12 cellular contexts compared by ENCODE assay signal in genomic region chr2:218882866-218883366, GRCh38. TPM values are rescaled to one million over a fixed set of nuclear protein-coding genes. Genes with fewer than 3 reads are reported as not detected.
DNase-seq lines count a peak whose midpoint lies in the region; ATAC-seq, FAIRE-seq and TF ChIP-seq lines count a peak whose summit lies in the region.
"Had no signal": no experiment of that assay in that cellular context is flagged by ENCODE, and none has a peak within 500 bp of the region (broad histone marks: within the 10 kb centered on the region; RNA-seq: fewer than 3 reads in every experiment).

No MANE protein-coding gene starts in this region.

- no peak for TF ChIP-seq POLR2A in A549 (IDR thresholded peaks at IDR 0.05; ENCODE audit: low read length)
- no peak for TF ChIP-seq POLR2A in thyroid gland (IDR thresholded peaks at IDR 0.05)

- no peaks in the 10 kb centered on the region for H3K27me3 Mint-ChIP-seq in activated T-helper 17 cell treated with anti-CD3 and anti-CD28 coated beads, Interleukin-2, amount 50 U/mL, for 72 hours

- no peak overlapping the region for H3K4me3 ChIP-seq in A549
- no peak overlapping the region for H3K4me3 ChIP-seq in kidney (ENCODE audit: low read length in 2 of 2)
- H3K4me3 ChIP-seq in thyroid gland (replicated peaks in 1 of 3): no peak overlapping the region
- H3K4me3 ChIP-seq: SJSA1 had no signal

- no peak for TF ChIP-seq RAD21 in A549 (conservative IDR thresholded peaks at IDR 0.05 in 1 of 2, IDR thresholded peaks at IDR 0.05 in 1 of 2)

- no peak for TF ChIP-seq CTCF in A549 (IDR thresholded peaks at IDR 0.05)
- TF ChIP-seq CTCF in kidney (IDR thresholded peaks at IDR 0.05; ENCODE audit: borderline replicate concordance, extremely low read depth, insufficient read depth): no peak
- TF ChIP-seq CTCF in thyroid gland (IDR thresholded peaks at IDR 0.05): no peak

- DNase-seq in A549 (ENCODE audit: low read depth in 1 of 2, low spot score in 1 of 2) (no peak), ELR (ENCODE audit: low read depth) (peak; percentile 24), kidney (peak; percentile 58), substantia nigra (lab: John Stamatoyannopoulos, UW) (no peak), thyroid gland (no peak)
- DNase-seq: hypothalamus, NCI-H2029 treated with DMSO at 0.1 percent for 48 hours, tibial artery had no signal

- H3K4me2 ChIP-seq in A549: no peak overlapping the region

- H3K9me3 Mint-ChIP-seq in activated T-helper 17 cell treated with anti-CD3 and anti-CD28 coated beads, Interleukin-2, amount 50 U/mL, for 72 hours: no peaks in the 10 kb centered on the region

- POLR2A ChIA-PET in A549 (lab: Yijun Ruan, JAX): no interaction called here

- H3K36me3 ChIP-seq in kidney (ENCODE audit: control insufficient read depth in 1 of 2, insufficient read depth in 2 of 2, low read length in 2 of 2): no peaks in the 10 kb centered on the region
- no peaks in the 10 kb centered on the region for H3K36me3 ChIP-seq in thyroid gland
- H3K36me3 ChIP-seq: SJSA1, tibial artery had no signal

- H3K4me3 Mint-ChIP-seq in activated T-helper 17 cell treated with anti-CD3 and anti-CD28 coated beads, Interleukin-2, amount 50 U/mL, for 72 hours: peak overlapping the region; percentile 67

- no peak for FAIRE-seq in A549 (lab: Jason Lieb, UNC)
- FAIRE-seq in kidney (lab: Jason Lieb, UNC): no peak

- CTCF ChIA-PET in A549 (lab: Yijun Ruan, JAX): interaction anchor here (1.2 to 23.0 kb wide), 3 partner anchors 12 to 97 kb away, joined by 3 to 665 read pairs (median 4); no protein-coding TSS in a partner anchor

- H3K4me1 Mint-ChIP-seq in activated T-helper 17 cell treated with anti-CD3 and anti-CD28 coated beads, Interleukin-2, amount 50 U/mL, for 72 hours: peaks cover 32% of the 10 kb centered on the region

- H3K9me3 ChIP-seq in A549 (no peaks in the 10 kb centered on the region), kidney (ENCODE audit: control insufficient read depth in 1 of 2, low read length in 2 of 2) (no peaks in the 10 kb centered on the region), thyroid gland (no peaks in the 10 kb centered on the region)
- H3K9me3 ChIP-seq: SJSA1, tibial artery had no signal

- peaks cover 16% of the 10 kb centered on the region for H3K27me3 ChIP-seq in thyroid gland

- ATAC-seq in A549: peak; percentile 16 to 19; a peak in 3 of 6 replicates
- ATAC-seq in activated T-helper 17 cell treated with anti-CD3 and anti-CD28 coated beads, Interleukin-2, amount 50 U/mL, for 72 hours (replicated peaks): peak; percentile 67
- ATAC-seq in GM21360 (IDR thresholded peaks at IDR 0.05; ENCODE audit: unreplicated experiment): no peak
- no peak for ATAC-seq in HG03520 (IDR thresholded peaks at IDR 0.05; ENCODE audit: unreplicated experiment)

- H3K36me3 Mint-ChIP-seq in activated T-helper 17 cell treated with anti-CD3 and anti-CD28 coated beads, Interleukin-2, amount 50 U/mL, for 72 hours (ENCODE audit: low read depth): peaks cover 51% of the 10 kb centered on the region

- intact Hi-C loops in kidney (cut with DNase I): no loop called here
- intact Hi-C loops in thyroid gland (cut with DNase I): no loop called here

- H3K27ac Mint-ChIP-seq in activated T-helper 17 cell treated with anti-CD3 and anti-CD28 coated beads, Interleukin-2, amount 50 U/mL, for 72 hours: peak overlapping the region; percentile 55

- 57% methylated on average over 4 of the region's 4 CpGs for WGBS in A549 (ENCODE audit: missing lambda C conversion rate)
- WGBS in thyroid gland, 2 donors: 58 to 75% methylated on average over 1 to 4 of the region's 4 CpGs

- no peak for TF ChIP-seq EP300 in A549 (IDR thresholded peaks at IDR 0.05)

- peaks cover 4% of the 10 kb centered on the region; the same call in 1 of the 3 replicates for H3K4me1 ChIP-seq in A549
- peaks cover 0 to 12% of the 10 kb centered on the region in 2 donors for H3K4me1 ChIP-seq in kidney (ENCODE audit: control insufficient read depth in 1 of 2, insufficient read depth in 1 of 2, low read depth in 1 of 2, low read length in 2 of 2)
- H3K4me1 ChIP-seq in thyroid gland: peaks cover 4 to 27% of the 10 kb centered on the region in 2 donors
- H3K4me1 ChIP-seq: SJSA1 had no signal

- H3K27ac ChIP-seq in A549 (no peak overlapping the region), kidney (ENCODE audit: low read depth in 2 of 2, low read length in 2 of 2) (no peak overlapping the region), substantia nigra (ENCODE audit: low read depth, low read length, poor library complexity, severe bottlenecking) (no peak overlapping the region), thyroid gland (no peak overlapping the region)
- H3K27ac ChIP-seq: SJSA1, tibial artery had no signal

- no peak overlapping the region for H3K9ac ChIP-seq in kidney (ENCODE audit: low read length in 2 of 2)

TF ChIP-seq in A549, 52 proteins besides CTCF, POLR2A, EP300 and RAD21:
- no peak for TF ChIP-seq RARB (CRISPR knock-in tag; IDR thresholded peaks at IDR 0.05)
- TF ChIP-seq FOSL2 (IDR thresholded peaks at IDR 0.05): no peak
- TF ChIP-seq FOSL2 (CRISPR knock-in tag; IDR thresholded peaks at IDR 0.05): no peak
- TF ChIP-seq CBX2 (IDR thresholded peaks at IDR 0.05; ENCODE audit: borderline replicate concordance, low read depth): no peak
- TF ChIP-seq MYC (IDR thresholded peaks at IDR 0.05; ENCODE audit: borderline replicate concordance, low read length): no peak
- TF ChIP-seq SMC3 (IDR thresholded peaks at IDR 0.05): no peak
- TF ChIP-seq NR3C1 (IDR thresholded peaks at IDR 0.05): no peak
- TF ChIP-seq NPAS2 (CRISPR knock-in tag; IDR thresholded peaks at IDR 0.05; ENCODE audit: borderline replicate concordance): no peak
- TF ChIP-seq HOXA7 (CRISPR knock-in tag; IDR thresholded peaks at IDR 0.05): no peak

RNA-seq across cellular contexts. Expression of gene WNT10A, which starts 2.3 kb away (rescaled TPM):
- not detected in 2 replicates for polyA plus RNA-seq in A549 (2011; rRNA removed)
- polyA plus RNA-seq in A549 (2012; cell fraction: cytosol; rRNA removed): 0.01 and 0.03 TPM in 2 replicates
- 0.02 and 0.04 TPM in 2 replicates for polyA plus RNA-seq in A549 (2012; cell fraction: nucleus; rRNA removed)
- polyA plus RNA-seq in A549 (2017; fragmentation: RNase III; extraction: RNeasy Plus Mini Kit Qiagen cat#74134 plus additional on column Dnase treatment): 0.04 TPM in 2 of 3 replicates, not detected in the other
- not detected in 2 replicates for polyA minus RNA-seq in A549 (2011; rRNA and poly(A)+ RNA removed)
- 10 to 100 TPM in 1 of 2 donors, 1 to 10 TPM in 1; 1.0 to 49.8 TPM for total RNA-seq in activated T-helper 17 cell treated with anti-CD3 and anti-CD28 coated beads, Interleukin-2, amount 50 U/mL, for 72 hours
- 10.2 TPM for total RNA-seq in kidney
- 1.1 TPM for polyA plus RNA-seq in kidney (ENCODE audit: insufficient read depth, low read depth, low replicate concordance)
- total RNA-seq in thyroid gland: under 1 TPM in 1 of 4 donors, not detected in 3; 0.20 TPM
- total RNA-seq: SJSA1 had no signal

RNA-seq across cellular contexts. Expression of gene WNT6, which starts 23.3 kb away (rescaled TPM):
- 0.05 and 0.06 TPM in 2 replicates for polyA plus RNA-seq in A549 (2011; rRNA removed)
- 0.15 and 0.44 TPM in 2 replicates for polyA plus RNA-seq in A549 (2012; cell fraction: cytosol; rRNA removed)
- 0.05 and 0.40 TPM in 2 replicates for polyA plus RNA-seq in A549 (2012; cell fraction: nucleus; rRNA removed)
- 0.08 to 0.28 TPM (median 0.10 TPM) in 3 replicates for polyA plus RNA-seq in A549 (2017; fragmentation: RNase III; extraction: RNeasy Plus Mini Kit Qiagen cat#74134 plus additional on column Dnase treatment)
- polyA minus RNA-seq in A549 (2011; rRNA and poly(A)+ RNA removed): not detected in 2 replicates
- total RNA-seq in activated T-helper 17 cell treated with anti-CD3 and anti-CD28 coated beads, Interleukin-2, amount 50 U/mL, for 72 hours: under 1 TPM in 1 of 2 donors, not detected in 1; 0.29 TPM
- total RNA-seq in kidney: 0.57 TPM
- polyA plus RNA-seq in kidney (ENCODE audit: insufficient read depth, low read depth, low replicate concordance): 0.75 TPM
- total RNA-seq in thyroid gland: 1 to 10 TPM in 2 of 4 donors, not detected in 2; 2.7 to 5.1 TPM
- total RNA-seq: SJSA1 had no signal

RNA-seq across cellular contexts. Expression of gene PRKAG3, which starts 51.3 kb away (rescaled TPM):
- polyA plus RNA-seq in A549 (2011; rRNA removed) (not detected in 2 replicates), A549 (2017; fragmentation: RNase III; extraction: RNeasy Plus Mini Kit Qiagen cat#74134 plus additional on column Dnase treatment) (not detected in 3 replicates), kidney (ENCODE audit: insufficient read depth, low read depth, low replicate concordance) (not detected)
- polyA plus RNA-seq in A549 (2012; cell fraction: cytosol; rRNA removed): not detected in 2 replicates
- polyA plus RNA-seq in A549 (2012; cell fraction: nucleus; rRNA removed): not detected in 2 replicates
- polyA minus RNA-seq in A549 (2011; rRNA and poly(A)+ RNA removed): not detected in 2 replicates
- total RNA-seq in activated T-helper 17 cell treated with anti-CD3 and anti-CD28 coated beads, Interleukin-2, amount 50 U/mL, for 72 hours: not detected
- total RNA-seq in kidney (not detected), thyroid gland (not detected)
- total RNA-seq: SJSA1 had no signal

Comparison
In these comparisons a context has a peak if more than half of its experiments do, and no peak if none do; other contexts are left out.
1. ATAC-seq: peak in A549 (2 of 2) and activated T-helper 17 cell treated with anti-CD3 and anti-CD28 coated beads, Interleukin-2, amount 50 U/mL, for 72 hours (single experiment); none in GM21360 (single experiment) and HG03520 (single experiment).
2. DNase-seq: peak in ELR (single experiment) and kidney (single experiment); none in A549 (0 of 2), substantia nigra (0 of 49) and thyroid gland (0 of 2).